ENCODE assay signal across 8 cellular contexts in the genomic region with DNA sequence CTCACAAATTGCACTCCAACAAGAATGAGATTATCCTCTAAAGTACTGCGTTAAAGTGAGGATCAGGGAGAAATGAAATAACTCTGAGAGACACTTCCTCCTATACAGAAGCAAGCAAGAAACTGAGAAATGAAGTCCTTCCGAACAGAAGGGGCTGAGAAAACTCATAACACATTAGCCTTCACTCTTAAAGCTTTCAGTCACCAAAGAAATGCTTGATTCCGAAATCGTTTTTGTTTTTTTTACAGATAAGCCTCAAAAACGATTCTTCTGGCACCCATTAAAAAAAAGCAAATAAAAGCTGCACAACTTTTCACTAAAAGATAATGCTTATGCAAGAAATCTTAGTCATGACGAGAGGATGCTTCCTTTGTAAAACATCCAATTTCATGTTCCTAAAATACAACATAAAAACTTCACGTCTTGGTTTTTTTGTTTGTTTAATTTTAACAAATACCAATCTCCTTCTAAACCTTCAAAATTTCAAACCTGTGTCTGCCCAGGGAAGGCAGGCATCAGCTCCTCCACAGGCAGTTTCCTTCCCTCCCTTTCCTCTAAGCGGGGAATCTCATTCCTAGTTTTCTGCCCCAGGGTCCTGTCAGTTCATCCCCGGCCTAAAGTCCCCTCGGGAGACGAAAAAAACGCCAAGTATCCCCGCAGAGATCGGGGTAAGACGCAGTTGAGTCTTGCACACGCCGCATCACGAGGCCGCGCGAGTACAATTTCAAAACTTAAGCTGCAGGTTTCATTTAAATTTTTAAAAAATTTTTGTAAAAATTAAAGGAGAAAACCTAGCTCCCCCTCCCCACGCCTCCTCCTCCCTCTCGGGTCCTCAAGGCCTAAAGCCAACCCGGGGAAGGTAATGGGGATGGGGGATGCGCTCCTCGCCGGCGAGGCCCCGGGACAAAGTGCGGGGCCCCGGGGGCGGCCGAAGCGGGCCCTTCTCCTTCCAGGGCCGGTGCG. TPM values are rescaled to one million over a fixed set of nuclear protein-coding genes. Genes with fewer than 3 reads are reported as not detected.
A peak's percentile ranks its signal among the peaks of the same experiment; 100 is the strongest.
DNase-seq lines count a peak whose midpoint lies in the region; ATAC-seq and TF ChIP-seq lines count a peak whose summit lies in the region.

No MANE protein-coding gene starts in this region.

- peak overlapping the region; percentile 88 for H3K27ac Mint-ChIP-seq in activated naive CD8-positive, alpha-beta T cell treated with anti-CD3 and anti-CD28 coated beads, Interleukin-2, amount 50 U/mL, for 24 hours

- TF ChIP-seq CTCF in Loucy (conservative IDR thresholded peaks at IDR 0.05; ENCODE audit: low read length) (no peak), smooth muscle cell (IDR thresholded peaks at IDR 0.05; ENCODE audit: borderline replicate concordance, insufficient read depth, poor library complexity, severe bottlenecking) (no peak)

- H3K9me3 ChIP-seq in Loucy (ENCODE audit: insufficient read depth, low read depth, low read length): no peaks in the 10 kb centered on the region
- no peaks in the 10 kb centered on the region for H3K9me3 ChIP-seq in iPS-18c (ENCODE audit: control insufficient read depth, insufficient read depth, low read length)
- H3K9me3 ChIP-seq in smooth muscle cell (replicated peaks; ENCODE audit: low read depth): no peaks in the 10 kb centered on the region

- H3K79me2 ChIP-seq in Loucy (ENCODE audit: insufficient read depth, low read length): peaks cover 77% of the 10 kb centered on the region
- H3K79me2 ChIP-seq in smooth muscle cell (ENCODE audit: low read depth): peaks cover 58% of the 10 kb centered on the region

- H3K9me2 ChIP-seq in Loucy (replicated peaks; ENCODE audit: low read depth, low read length): no peaks in the 10 kb centered on the region

- peak overlapping the region; percentile 84 for H3K4me3 ChIP-seq in Loucy (ENCODE audit: low read length, poor library complexity, severe bottlenecking)
- H3K4me3 ChIP-seq in iPS-18c (ENCODE audit: insufficient read depth, low read depth, low read length): peak overlapping the region; percentile 77
- peak overlapping the region; percentile 97 for H3K4me3 ChIP-seq in smooth muscle cell

- H3K9ac ChIP-seq in Loucy (ENCODE audit: low read depth, low read length, poor library complexity, severe bottlenecking) (peak overlapping the region; percentile 85), smooth muscle cell (ENCODE audit: low read depth) (peak overlapping the region; percentile 63)

- H3K27me3 Mint-ChIP-seq in activated naive CD8-positive, alpha-beta T cell treated with anti-CD3 and anti-CD28 coated beads, Interleukin-2, amount 50 U/mL, for 24 hours: no peaks in the 10 kb centered on the region

- DNase-seq in SIG-M5 treated with dmso at 0.1 percent for 504 hours (lab: John Stamatoyannopoulos, UW; ENCODE audit: unreplicated experiment): peak; percentile 44
- DNase-seq in SIG-M5 (lab: John Stamatoyannopoulos, UW): no peak
- no peak for DNase-seq in activated naive CD8-positive, alpha-beta T cell treated with anti-CD3 and anti-CD28 coated beads, Interleukin-2, amount 50 U/mL, for 24 hours
- DNase-seq in smooth muscle cell (lab: John Stamatoyannopoulos, UW; ENCODE audit: unreplicated experiment): no peak
- DNase-seq in GDM1 (lab: John Stamatoyannopoulos, UW): no peak
- no peak for DNase-seq in stimulated activated CD4-positive, alpha-beta T cell treated with anti-CD3 and anti-CD28 coated beads, Interleukin-12 subunit alpha, Interleukin-12 subunit beta, amount 100 ng/mL, for 4 hours

- H3K27ac ChIP-seq in smooth muscle cell (ENCODE audit: low read depth): peak overlapping the region; percentile 54

- peaks cover 6% of the 10 kb centered on the region; the same call in 1 of the 2 replicates for H3K36me3 ChIP-seq in Loucy (ENCODE audit: insufficient read depth, low read length)
- peaks cover 7% of the 10 kb centered on the region for H3K36me3 ChIP-seq in smooth muscle cell (ENCODE audit: low read depth)

- no peaks in the 10 kb centered on the region for H3K9me3 Mint-ChIP-seq in activated naive CD8-positive, alpha-beta T cell treated with anti-CD3 and anti-CD28 coated beads, Interleukin-2, amount 50 U/mL, for 24 hours

- H3K4me1 ChIP-seq in Loucy (ENCODE audit: insufficient read depth, low read length, poor library complexity, severe bottlenecking) (peaks cover 42% of the 10 kb centered on the region), smooth muscle cell (ENCODE audit: low read depth) (peaks cover 23% of the 10 kb centered on the region)

- H4K20me1 ChIP-seq in Loucy (ENCODE audit: insufficient read depth, low read length, poor library complexity, severe bottlenecking) (peaks cover 52% of the 10 kb centered on the region), smooth muscle cell (ENCODE audit: low read depth) (peaks cover 48% of the 10 kb centered on the region)

- peaks cover 45% of the 10 kb centered on the region for H3K36me3 Mint-ChIP-seq in activated naive CD8-positive, alpha-beta T cell treated with anti-CD3 and anti-CD28 coated beads, Interleukin-2, amount 50 U/mL, for 24 hours (ENCODE audit: low read depth)

- peaks cover 7% of the 10 kb centered on the region for H3F3A ChIP-seq in Loucy (ENCODE audit: low read depth)
- H3F3A ChIP-seq in smooth muscle cell (ENCODE audit: low read depth): peaks cover 14% of the 10 kb centered on the region

- H3K4me1 Mint-ChIP-seq in activated naive CD8-positive, alpha-beta T cell treated with anti-CD3 and anti-CD28 coated beads, Interleukin-2, amount 50 U/mL, for 24 hours: peaks cover 64% of the 10 kb centered on the region

- H3K27me3 ChIP-seq in Loucy (ENCODE audit: insufficient read depth, low read length, poor library complexity, severe bottlenecking): no peaks in the 10 kb centered on the region
- no peaks in the 10 kb centered on the region for H3K27me3 ChIP-seq in smooth muscle cell (ENCODE audit: low read depth)

- WGBS in smooth muscle cell (ENCODE audit: low lambda C conversion rate): under 1% methylated on average over 36 of the region's 36 CpGs

- H3K4me2 ChIP-seq in Loucy (ENCODE audit: low read depth, low read length, poor library complexity, severe bottlenecking): peak overlapping the region; percentile 93
- peak overlapping the region; percentile 98 for H3K4me2 ChIP-seq in smooth muscle cell

- H2AFZ ChIP-seq in Loucy (ENCODE audit: low read length): no peak overlapping the region
- H2AFZ ChIP-seq in smooth muscle cell (ENCODE audit: low read depth): peak overlapping the region; percentile 68

- H3K4me3 Mint-ChIP-seq in activated naive CD8-positive, alpha-beta T cell treated with anti-CD3 and anti-CD28 coated beads, Interleukin-2, amount 50 U/mL, for 24 hours: peak overlapping the region; percentile 90

- ATAC-seq in activated naive CD8-positive, alpha-beta T cell treated with anti-CD3 and anti-CD28 coated beads, Interleukin-2, amount 50 U/mL, for 24 hours: no peak

RNA-seq across cellular contexts. Expression of a gene that starts 1.1 kb away (rescaled TPM):
- 43.9 and 48.8 TPM in 2 replicates for total RNA-seq in smooth muscle cell
- polyA plus RNA-seq in smooth muscle cell: 20.1 and 23.9 TPM in 2 replicates

RNA-seq across cellular contexts. Expression of a gene that starts 36.5 kb away (rescaled TPM):
- 16.0 and 31.9 TPM in 2 replicates for total RNA-seq in smooth muscle cell
- 30.7 and 37.9 TPM in 2 replicates for polyA plus RNA-seq in smooth muscle cell

RNA-seq across cellular contexts. Expression of a gene that starts 57.4 kb away (rescaled TPM):
- total RNA-seq in smooth muscle cell: 62.4 and 78.5 TPM in 2 replicates
- 57.7 and 67.6 TPM in 2 replicates for polyA plus RNA-seq in smooth muscle cell
